ENCODE assay signal across 7 cellular contexts in genomic region chr22:49184736-49185135, GRCh38.
"Had no signal": no experiment of that assay in that cellular context is flagged by ENCODE, and none has a peak within 500 bp of the region (broad histone marks: within the 10 kb centered on the region; RNA-seq: fewer than 3 reads in every experiment).

No MANE protein-coding gene starts in this region.

- H3K4me1 ChIP-seq: HAP-1 had no signal

- H3K9me3 ChIP-seq: HAP-1 had no signal

- H3K4me3 ChIP-seq: GM23248, HAP-1 had no signal

- ATAC-seq: HCT116 had no signal

- H3K36me3 ChIP-seq: HAP-1 had no signal

- H3K4me3 Mint-ChIP-seq: HFFc6 had no signal

- H3K27ac ChIP-seq: GM23248 had no signal

- H3K27ac Mint-ChIP-seq: HFFc6 had no signal

- DNase-seq: GM23248, GOT3, H7, HFFc6, IMR-90 had no signal
